In the genomic region with DNA sequence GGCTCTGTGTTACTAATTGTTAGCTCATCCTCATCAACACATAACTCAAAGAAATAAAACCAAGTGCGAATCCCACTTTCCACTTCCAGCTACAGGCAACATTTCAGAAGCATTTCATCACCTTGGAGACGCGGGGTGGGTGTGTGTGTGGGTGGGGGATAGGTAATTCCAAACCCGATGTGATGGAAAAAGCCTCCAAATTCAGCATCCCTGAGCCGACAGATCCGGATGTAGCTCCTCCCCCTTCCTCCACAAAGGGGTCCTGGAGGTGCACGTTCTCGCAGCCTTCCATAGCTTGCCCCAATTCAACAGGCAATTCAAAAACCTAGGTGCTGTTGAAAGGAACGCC, we compare ENCODE assay signal across 8 cellular contexts. TPM values are rescaled to one million over a fixed set of nuclear protein-coding genes. Genes with fewer than 3 reads are reported as not detected.
DNase-seq lines count a peak whose midpoint lies in the region; ATAC-seq and TF ChIP-seq lines count a peak whose summit lies in the region.

No MANE protein-coding gene starts in this region.

- peaks cover 22% of the 10 kb centered on the region for H3K4me1 Mint-ChIP-seq in WTC11

- H3K4me3 ChIP-seq in GM12875 (ENCODE audit: low read depth, low read length) (peak overlapping the region; percentile 68), fibroblast of villous mesenchyme (ENCODE audit: low read depth, low read length) (peak overlapping the region; percentile 99), rectal smooth muscle tissue (ENCODE audit: low read length) (peak overlapping the region; percentile 94)

- H3K27ac ChIP-seq in rectal smooth muscle tissue (ENCODE audit: low read depth, low read length): peak overlapping the region; percentile 85

- no peaks in the 10 kb centered on the region; the same call in 1 of the 2 replicates for H3K27me3 Mint-ChIP-seq in WTC11 (ENCODE audit: low read depth)

- TF ChIP-seq CTCF in GM12875 (IDR thresholded peaks at IDR 0.05; ENCODE audit: borderline replicate concordance, insufficient read depth, low read depth, low read length): no peak
- no peak for TF ChIP-seq CTCF in WTC11 (IDR thresholded peaks at IDR 0.05)
- no peak for TF ChIP-seq CTCF in fibroblast of villous mesenchyme (IDR thresholded peaks at IDR 0.05; ENCODE audit: insufficient read depth, low read depth, low read length)
- no peak for TF ChIP-seq CTCF in GM10266 (IDR thresholded peaks at IDR 0.05; ENCODE audit: control insufficient read depth, insufficient read depth, low read depth, missing control alignments)

- peaks cover 18% of the 10 kb centered on the region for H3K4me1 ChIP-seq in rectal smooth muscle tissue (ENCODE audit: control insufficient read depth, insufficient read depth, low read length)

- peak overlapping the region; percentile 99 for H3K27ac Mint-ChIP-seq in WTC11

- H3K36me3 ChIP-seq in rectal smooth muscle tissue (ENCODE audit: control insufficient read depth, insufficient read depth, low read length): peaks cover 5% of the 10 kb centered on the region

- POLR2A ChIA-PET in WTC11 (lab: Charles Lee): interaction anchor here (0.6 to 1.5 kb wide), 3 partner anchors 11 to 114 kb away, joined by 3 to 6 read pairs (median 6); no protein-coding TSS in a partner anchor

- DNase-seq in WTC11 (ENCODE audit: low spot score) (peak; percentile 45), fibroblast of villous mesenchyme (ENCODE audit: low read depth) (peak; percentile 41), NCI-H146 treated with DMSO at 0.1 percent for 48 hours (lab: John Stamatoyannopoulos, UW; ENCODE audit: unreplicated experiment) (no peak), GM10266 (ENCODE audit: extremely low spot score) (no peak)
- no peak for DNase-seq in activated CD8-positive, alpha-beta memory T cell treated with anti-CD3 and anti-CD28 coated beads, Interleukin-2, amount 50 U/mL, for 48 hours

- H3K9me3 Mint-ChIP-seq in WTC11: no peaks in the 10 kb centered on the region

- H3K9ac ChIP-seq in rectal smooth muscle tissue (ENCODE audit: low read length): peak overlapping the region; percentile 54

- peak; percentile 2 for ATAC-seq in HG03196 (IDR thresholded peaks at IDR 0.05; ENCODE audit: unreplicated experiment)
- ATAC-seq in WTC11: peak; percentile 14; the same call in 1 of the 2 replicates

- no peaks in the 10 kb centered on the region for H3K27me3 ChIP-seq in rectal smooth muscle tissue (ENCODE audit: control insufficient read depth, insufficient read depth, low read length)

- CTCF ChIA-PET in WTC11 (lab: Charles Lee): interaction anchor here (0.6 to 1.1 kb wide), 4 partner anchors 21 to 482 kb away, joined by 3 to 5 read pairs (median 3); no protein-coding TSS in a partner anchor

- peak overlapping the region; percentile 100 for H3K4me3 Mint-ChIP-seq in WTC11

- H3K36me3 Mint-ChIP-seq in WTC11: peaks cover 17% of the 10 kb centered on the region

TF ChIP-seq in WTC11, 78 proteins besides CTCF, POLR2A, EP300 and RAD21 (continues in another document):
- TF ChIP-seq ZNF263 (CRISPR knock-in tag; IDR thresholded peaks at IDR 0.05; ENCODE audit: low read depth) (no peak), ZNF121 (CRISPR knock-in tag; IDR thresholded peaks at IDR 0.05) (no peak), NFATC4 (CRISPR knock-in tag; IDR thresholded peaks at IDR 0.05) (no peak), HMGA2 (CRISPR knock-in tag; IDR thresholded peaks at IDR 0.05) (no peak), ZNF423 (CRISPR knock-in tag; IDR thresholded peaks at IDR 0.05) (no peak), GRHL2 (CRISPR knock-in tag; IDR thresholded peaks at IDR 0.05; ENCODE audit: insufficient replicate concordance, severe bottlenecking) (no peak), ZNF219 (CRISPR knock-in tag; IDR thresholded peaks at IDR 0.05; ENCODE audit: borderline replicate concordance) (no peak), PRRX2 (CRISPR knock-in tag; IDR thresholded peaks at IDR 0.05) (no peak)
- TF ChIP-seq, protein P1, sequence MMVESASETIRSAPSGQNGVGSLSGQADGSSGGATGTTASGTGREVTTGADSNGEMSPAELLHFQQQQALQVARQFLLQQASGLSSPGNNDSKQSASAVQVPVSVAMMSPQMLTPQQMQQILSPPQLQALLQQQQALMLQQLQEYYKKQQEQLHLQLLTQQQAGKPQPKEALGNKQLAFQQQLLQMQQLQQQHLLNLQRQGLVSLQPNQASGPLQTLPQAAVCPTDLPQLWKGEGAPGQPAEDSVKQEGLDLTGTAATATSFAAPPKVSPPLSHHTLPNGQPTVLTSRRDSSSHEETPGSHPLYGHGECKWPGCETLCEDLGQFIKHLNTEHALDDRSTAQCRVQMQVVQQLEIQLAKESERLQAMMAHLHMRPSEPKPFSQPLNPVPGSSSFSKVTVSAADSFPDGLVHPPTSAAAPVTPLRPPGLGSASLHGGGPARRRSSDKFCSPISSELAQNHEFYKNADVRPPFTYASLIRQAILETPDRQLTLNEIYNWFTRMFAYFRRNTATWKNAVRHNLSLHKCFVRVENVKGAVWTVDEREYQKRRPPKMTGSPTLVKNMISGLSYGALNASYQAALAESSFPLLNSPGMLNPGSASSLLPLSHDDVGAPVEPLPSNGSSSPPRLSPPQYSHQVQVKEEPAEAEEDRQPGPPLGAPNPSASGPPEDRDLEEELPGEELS (CRISPR knock-in tag; IDR thresholded peaks at IDR 0.05): no peak
- TF ChIP-seq, protein P2, sequence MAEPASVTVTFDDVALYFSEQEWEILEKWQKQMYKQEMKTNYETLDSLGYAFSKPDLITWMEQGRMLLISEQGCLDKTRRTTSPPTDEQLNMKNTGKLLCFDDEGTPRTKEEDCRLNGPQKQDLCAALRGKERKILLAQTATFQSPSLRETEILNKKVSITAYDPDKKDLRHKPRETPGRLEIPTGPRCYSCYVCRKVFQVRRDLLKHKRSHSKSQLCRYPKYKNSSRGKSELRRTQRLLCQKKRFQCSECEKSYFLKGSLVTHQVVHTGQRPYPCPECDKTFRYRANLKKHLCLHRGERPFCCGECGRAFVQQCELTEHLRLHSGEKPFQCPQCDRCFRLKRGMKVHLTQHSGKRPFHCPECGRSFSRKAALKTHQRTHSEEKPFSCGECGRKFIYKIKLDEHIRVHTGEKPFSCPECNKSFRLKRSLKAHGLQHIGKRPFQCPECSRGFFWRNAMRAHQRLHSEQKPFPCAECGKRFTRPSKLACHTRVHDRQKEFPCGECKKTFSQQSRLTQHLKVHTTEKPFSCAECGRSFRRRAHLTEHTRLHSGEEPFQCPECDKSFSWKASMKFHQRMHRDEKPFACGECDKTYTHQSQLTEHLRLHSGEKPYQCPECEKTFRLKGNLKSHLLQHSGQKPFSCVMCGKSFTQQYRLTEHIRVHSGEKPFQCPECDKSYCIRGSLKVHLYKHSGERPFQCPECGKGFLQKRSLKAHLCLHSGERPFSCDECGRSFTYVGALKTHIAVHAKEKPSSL (CRISPR knock-in tag; conservative IDR thresholded peaks at IDR 0.05): no peak
- TF ChIP-seq, protein P3, sequence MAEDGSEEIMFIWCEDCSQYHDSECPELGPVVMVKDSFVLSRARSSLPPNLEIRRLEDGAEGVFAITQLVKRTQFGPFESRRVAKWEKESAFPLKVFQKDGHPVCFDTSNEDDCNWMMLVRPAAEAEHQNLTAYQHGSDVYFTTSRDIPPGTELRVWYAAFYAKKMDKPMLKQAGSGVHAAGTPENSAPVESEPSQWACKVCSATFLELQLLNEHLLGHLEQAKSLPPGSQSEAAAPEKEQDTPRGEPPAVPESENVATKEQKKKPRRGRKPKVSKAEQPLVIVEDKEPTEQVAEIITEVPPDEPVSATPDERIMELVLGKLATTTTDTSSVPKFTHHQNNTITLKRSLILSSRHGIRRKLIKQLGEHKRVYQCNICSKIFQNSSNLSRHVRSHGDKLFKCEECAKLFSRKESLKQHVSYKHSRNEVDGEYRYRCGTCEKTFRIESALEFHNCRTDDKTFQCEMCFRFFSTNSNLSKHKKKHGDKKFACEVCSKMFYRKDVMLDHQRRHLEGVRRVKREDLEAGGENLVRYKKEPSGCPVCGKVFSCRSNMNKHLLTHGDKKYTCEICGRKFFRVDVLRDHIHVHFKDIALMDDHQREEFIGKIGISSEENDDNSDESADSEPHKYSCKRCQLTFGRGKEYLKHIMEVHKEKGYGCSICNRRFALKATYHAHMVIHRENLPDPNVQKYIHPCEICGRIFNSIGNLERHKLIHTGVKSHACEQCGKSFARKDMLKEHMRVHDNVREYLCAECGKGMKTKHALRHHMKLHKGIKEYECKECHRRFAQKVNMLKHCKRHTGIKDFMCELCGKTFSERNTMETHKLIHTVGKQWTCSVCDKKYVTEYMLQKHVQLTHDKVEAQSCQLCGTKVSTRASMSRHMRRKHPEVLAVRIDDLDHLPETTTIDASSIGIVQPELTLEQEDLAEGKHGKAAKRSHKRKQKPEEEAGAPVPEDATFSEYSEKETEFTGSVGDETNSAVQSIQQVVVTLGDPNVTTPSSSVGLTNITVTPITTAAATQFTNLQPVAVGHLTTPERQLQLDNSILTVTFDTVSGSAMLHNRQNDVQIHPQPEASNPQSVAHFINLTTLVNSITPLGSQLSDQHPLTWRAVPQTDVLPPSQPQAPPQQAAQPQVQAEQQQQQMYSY (CRISPR knock-in tag; IDR thresholded peaks at IDR 0.05): no peak
- TF ChIP-seq, protein P4, sequence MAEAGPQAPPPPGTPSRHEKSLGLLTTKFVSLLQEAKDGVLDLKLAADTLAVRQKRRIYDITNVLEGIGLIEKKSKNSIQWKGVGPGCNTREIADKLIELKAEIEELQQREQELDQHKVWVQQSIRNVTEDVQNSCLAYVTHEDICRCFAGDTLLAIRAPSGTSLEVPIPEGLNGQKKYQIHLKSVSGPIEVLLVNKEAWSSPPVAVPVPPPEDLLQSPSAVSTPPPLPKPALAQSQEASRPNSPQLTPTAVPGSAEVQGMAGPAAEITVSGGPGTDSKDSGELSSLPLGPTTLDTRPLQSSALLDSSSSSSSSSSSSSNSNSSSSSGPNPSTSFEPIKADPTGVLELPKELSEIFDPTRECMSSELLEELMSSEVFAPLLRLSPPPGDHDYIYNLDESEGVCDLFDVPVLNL (CRISPR knock-in tag; IDR thresholded peaks at IDR 0.05; ENCODE audit: borderline replicate concordance, low read depth): no peak
- TF ChIP-seq, protein P5, sequence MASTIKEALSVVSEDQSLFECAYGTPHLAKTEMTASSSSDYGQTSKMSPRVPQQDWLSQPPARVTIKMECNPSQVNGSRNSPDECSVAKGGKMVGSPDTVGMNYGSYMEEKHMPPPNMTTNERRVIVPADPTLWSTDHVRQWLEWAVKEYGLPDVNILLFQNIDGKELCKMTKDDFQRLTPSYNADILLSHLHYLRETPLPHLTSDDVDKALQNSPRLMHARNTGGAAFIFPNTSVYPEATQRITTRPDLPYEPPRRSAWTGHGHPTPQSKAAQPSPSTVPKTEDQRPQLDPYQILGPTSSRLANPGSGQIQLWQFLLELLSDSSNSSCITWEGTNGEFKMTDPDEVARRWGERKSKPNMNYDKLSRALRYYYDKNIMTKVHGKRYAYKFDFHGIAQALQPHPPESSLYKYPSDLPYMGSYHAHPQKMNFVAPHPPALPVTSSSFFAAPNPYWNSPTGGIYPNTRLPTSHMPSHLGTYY (CRISPR knock-in tag; IDR thresholded peaks at IDR 0.05): no peak

RNA-seq across cellular contexts. Expression of a gene that starts 0.5 kb away (rescaled TPM):
- total RNA-seq in WTC11 (2021) (25.3 to 28.6 TPM (median 25.8 TPM) in 3 replicates), fibroblast of villous mesenchyme (54.8 and 84.2 TPM in 2 replicates)

Comparison
In these comparisons a context has a peak if more than half of its experiments do, and no peak if none do; other contexts are left out.
1. DNase-seq: peak in WTC11 (single experiment) and fibroblast of villous mesenchyme (single experiment); none in NCI-H146 treated with DMSO at 0.1 percent for 48 hours (single experiment), GM10266 (single experiment) and activated CD8-positive, alpha-beta memory T cell treated with anti-CD3 and anti-CD28 coated beads, Interleukin-2, amount 50 U/mL, for 48 hours (single experiment).
2. Peak in every context shown above with its lines, with median percentiles within 50 percentile points of each other: H3K4me3 ChIP-seq.